ENCODE assay signal across 16 cellular contexts in the genomic region with DNA sequence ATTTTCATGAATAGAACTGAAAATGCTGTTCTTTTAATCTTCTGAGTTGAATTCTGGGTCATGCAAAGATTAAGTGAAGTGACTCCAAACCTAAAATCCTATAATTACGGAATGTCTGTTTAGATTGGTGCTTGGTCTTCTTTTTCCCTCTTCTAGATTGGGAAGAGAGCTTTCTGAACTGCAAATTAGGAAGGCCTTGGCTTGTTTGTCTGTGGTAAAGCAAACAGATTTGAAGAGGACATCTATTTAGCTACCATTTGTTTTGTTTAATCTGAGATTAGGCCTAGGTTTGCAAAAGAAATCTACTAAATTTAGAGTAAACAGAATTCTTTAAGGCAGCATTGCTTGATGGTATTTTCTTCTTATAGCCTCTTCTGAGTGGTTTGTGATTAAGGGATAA. TPM values are rescaled to one million over a fixed set of nuclear protein-coding genes. Genes with fewer than 3 reads are reported as not detected.
"Had no signal": no experiment of that assay in that cellular context is flagged by ENCODE, and none has a peak within 500 bp of the region (broad histone marks: within the 10 kb centered on the region; RNA-seq: fewer than 3 reads in every experiment).

No MANE protein-coding gene starts in this region.

- H3K36me3 Mint-ChIP-seq: memory B cell; natural killer cell treated with Interleukin-12 subunit alpha and Interleukin-12 subunit beta and Interleukin-15 and Interleukin-18, amount 100 ng/mL, for 72 hours; type B pancreatic cell had no signal

- ATAC-seq: heart right ventricle had no signal

- H3K4me3 ChIP-seq: colonic mucosa, heart right ventricle, prostate gland, sigmoid colon had no signal

- H3K4me1 ChIP-seq: colonic mucosa, prostate gland, sigmoid colon had no signal

- H3K27ac ChIP-seq: colonic mucosa, heart right ventricle, prostate gland, sigmoid colon had no signal

- H3K9me3 Mint-ChIP-seq: activated B cell treated with CpG ODN at 0.5 μM for 24 hours; activated CD4-positive, alpha-beta T cell treated with anti-CD3 and anti-CD28 coated beads, Interleukin-2, amount 10 ng/mL, durations not matched to agents 7 days and 5 days; memory B cell; natural killer cell treated with Interleukin-12 subunit alpha and Interleukin-12 subunit beta and Interleukin-15 and Interleukin-18, amount 100 ng/mL, for 72 hours had no signal

- H3K9me3 ChIP-seq: colonic mucosa, heart right ventricle, prostate gland, sigmoid colon had no signal

- H3K27ac Mint-ChIP-seq: activated B cell treated with CpG ODN at 0.5 μM for 24 hours; activated CD4-positive, alpha-beta T cell treated with anti-CD3 and anti-CD28 coated beads, Interleukin-2, amount 10 ng/mL, durations not matched to agents 7 days and 5 days; memory B cell; natural killer cell treated with Interleukin-12 subunit alpha and Interleukin-12 subunit beta and Interleukin-15 and Interleukin-18, amount 100 ng/mL, for 72 hours; type B pancreatic cell had no signal

- DNase-seq: activated B cell treated with CpG ODN at 0.5 μM for 24 hours; activated CD4-positive, alpha-beta T cell treated with anti-CD3 and anti-CD28 coated beads, Interleukin-2, amount 10 ng/mL, durations not matched to agents 7 days and 5 days; activated CD8-positive, alpha-beta memory T cell treated with anti-CD3 and anti-CD28 coated beads for 24 hours; activated naive CD4-positive, alpha-beta T cell treated with anti-CD3 and anti-CD28 coated beads, Interleukin-2, amount 50 U/mL, for 16 hours; caudate nucleus; colonic mucosa; heart right ventricle; occipital lobe; sigmoid colon; stimulated activated CD4-positive, alpha-beta T cell treated with anti-CD3 and anti-CD28 coated beads, Interleukin-12 subunit alpha, Interleukin-12 subunit beta, amount 100 ng/mL, for 4 hours; stimulated activated naive CD4-positive, alpha-beta T cell treated with Interleukin-2 at 50 U/mL for 16 hours had no signal

- H3K27me3 ChIP-seq: colonic mucosa, sigmoid colon had no signal

- H3K36me3 ChIP-seq: colonic mucosa, heart right ventricle, prostate gland, sigmoid colon had no signal

RNA-seq across cellular contexts. Expression of a gene that starts 23.5 kb away (rescaled TPM):
- total RNA-seq: activated B cell treated with CpG ODN at 0.5 μM for 24 hours; activated CD4-positive, alpha-beta T cell treated with anti-CD3 and anti-CD28 coated beads, Interleukin-2, amount 10 ng/mL, durations not matched to agents 7 days and 5 days; colonic mucosa; endothelial cell of umbilical vein; natural killer cell treated with Interleukin-12 subunit alpha and Interleukin-12 subunit beta and Interleukin-15 and Interleukin-18, amount 100 ng/mL, for 72 hours; sigmoid colon had no signal

RNA-seq across cellular contexts. Expression of a gene that starts 51.1 kb away (rescaled TPM):
- total RNA-seq: activated B cell treated with CpG ODN at 0.5 μM for 24 hours; activated CD4-positive, alpha-beta T cell treated with anti-CD3 and anti-CD28 coated beads, Interleukin-2, amount 10 ng/mL, durations not matched to agents 7 days and 5 days; endothelial cell of umbilical vein; natural killer cell treated with Interleukin-12 subunit alpha and Interleukin-12 subunit beta and Interleukin-15 and Interleukin-18, amount 100 ng/mL, for 72 hours had no signal
